ENCODE assay signal across 22 cellular contexts in the genomic region with DNA sequence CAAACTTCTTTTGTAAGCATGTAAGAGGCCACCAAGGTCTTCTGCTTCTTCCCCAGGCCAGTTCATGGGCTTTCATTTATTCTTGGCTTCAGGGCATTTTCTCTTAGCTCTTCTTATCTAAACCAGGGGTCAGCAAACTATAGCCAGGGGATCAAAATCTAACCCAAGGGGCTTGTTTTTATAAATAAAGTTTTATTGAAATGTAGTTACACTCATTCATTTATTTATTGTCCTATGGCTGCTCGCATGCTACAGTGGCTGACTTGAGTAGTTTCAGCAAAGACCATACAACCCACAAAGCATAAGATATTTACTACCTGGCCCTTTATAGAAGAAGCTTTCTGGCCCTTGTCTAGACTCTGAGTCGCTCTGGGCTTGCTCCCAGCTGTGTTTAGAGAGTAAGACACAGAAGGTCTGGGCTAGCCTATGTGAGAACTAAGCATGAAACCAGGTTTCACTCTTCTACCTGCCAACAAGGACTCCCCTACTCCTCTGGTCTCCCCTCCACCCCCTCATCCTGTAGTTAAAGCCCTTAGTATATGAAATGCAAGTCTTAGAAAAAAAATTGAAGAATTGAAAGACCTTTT. TPM values are rescaled to one million over a fixed set of nuclear protein-coding genes. Genes with fewer than 3 reads are reported as not detected.
A peak's percentile ranks its signal among the peaks of the same experiment; 100 is the strongest.
DNase-seq lines count a peak whose midpoint lies in the region; ATAC-seq and TF ChIP-seq lines count a peak whose summit lies in the region.
"Had no signal": no experiment of that assay in that cellular context is flagged by ENCODE, and none has a peak within 500 bp of the region (broad histone marks: within the 10 kb centered on the region; RNA-seq: fewer than 3 reads in every experiment).

No MANE protein-coding gene starts in this region.

- no peaks in the 10 kb centered on the region for H3K36me3 Mint-ChIP-seq in type B pancreatic cell

- H3K27me3 ChIP-seq in uterus, result no peaks in the 10 kb centered on the region
- no peaks in the 10 kb centered on the region for H3K27me3 ChIP-seq in adrenal gland
- H3K27me3 ChIP-seq: vagina had no signal

- H3K4me3 ChIP-seq in uterus (no peak overlapping the region), adrenal gland (no peak overlapping the region)
- H3K4me3 ChIP-seq: psoas muscle, SK-N-MC, vagina had no signal

- H3K27ac Mint-ChIP-seq in type B pancreatic cell, result no peak overlapping the region
- H3K27ac Mint-ChIP-seq: dendritic cell treated with granulocyte-macrophage colony-stimulating factor and Interleukin-4, amounts not matched to agents 40 ng/mL and 50 ng/mL, for 4 days; nephron progenitor cell had no signal

- TF ChIP-seq POLR2A in uterus (IDR thresholded peaks at IDR 0.05) (no peak), adrenal gland (IDR thresholded peaks at IDR 0.05) (no peak)

- no peaks in the 10 kb centered on the region for H3K36me3 ChIP-seq in uterus
- no peaks in the 10 kb centered on the region for H3K36me3 ChIP-seq in adrenal gland (replicated peaks in 1 of 2)
- H3K36me3 ChIP-seq: vagina had no signal

- intact Hi-C loops in uterus (cut with DNase I; ENCODE audit: low total_unique reads), result no loop called here
- intact Hi-C loops in adrenal gland (cut with DNase I), result no loop called here

- H3K4me3 Mint-ChIP-seq in type B pancreatic cell, result no peak overlapping the region
- H3K4me3 Mint-ChIP-seq: dendritic cell treated with granulocyte-macrophage colony-stimulating factor and Interleukin-4, amounts not matched to agents 40 ng/mL and 50 ng/mL, for 4 days; nephron progenitor cell had no signal

- H3K9me3 ChIP-seq in uterus, result no peaks in the 10 kb centered on the region
- H3K9me3 ChIP-seq in adrenal gland (replicated peaks in 1 of 3), result no peaks in the 10 kb centered on the region
- H3K9me3 ChIP-seq: Caco-2, psoas muscle, vagina had no signal

- H3K4me1 Mint-ChIP-seq in type B pancreatic cell (ENCODE audit: unreplicated experiment), result peaks cover 5% of the 10 kb centered on the region

- WGBS in adrenal gland, 4 donors, result 52 to 88% (median 72%) methylated on average over 2 of the region's 2 CpGs

- no peak for DNase-seq in uterus
- no peak for DNase-seq in NCI-H524 treated with DMSO at 0.1 percent for 48 hours (lab: John Stamatoyannopoulos, UW)
- no peak for DNase-seq in adrenal gland
- no peak for DNase-seq in type B pancreatic cell (ENCODE audit: extremely low spot score, unreplicated experiment)
- DNase-seq: Caco-2; foreskin melanocyte; NCI-H1436 treated with DMSO at 0.1 percent for 48 hours; nephron progenitor cell; psoas muscle; small intestine; stimulated activated CD4-positive, alpha-beta T cell treated with anti-CD3 and anti-CD28 coated beads, Interleukin-4, amount 100 ng/mL, for 1 hour had no signal

- H3K27me3 Mint-ChIP-seq in type B pancreatic cell, result peaks cover 17% of the 10 kb centered on the region
- H3K27me3 Mint-ChIP-seq: dendritic cell treated with granulocyte-macrophage colony-stimulating factor and Interleukin-4, amounts not matched to agents 40 ng/mL and 50 ng/mL, for 4 days had no signal

- H3K27ac ChIP-seq in uterus (no peak overlapping the region), adrenal gland (no peak overlapping the region)
- H3K27ac ChIP-seq: psoas muscle, SK-N-MC, vagina had no signal

- ATAC-seq in GM19351 (IDR thresholded peaks at IDR 0.05; ENCODE audit: unreplicated experiment) (peak; percentile 26), HG02642 (IDR thresholded peaks at IDR 0.05; ENCODE audit: poor library complexity, unreplicated experiment) (peak; percentile 37), HG03280 (IDR thresholded peaks at IDR 0.05; ENCODE audit: unreplicated experiment) (peak; percentile 61)
- ATAC-seq: activated CD4-positive, CD25-positive, alpha-beta regulatory T cell treated with anti-CD3 and anti-CD28 coated beads, Interleukin-2, amount 50 U/mL, for 24 hours; psoas muscle had no signal

- no peaks in the 10 kb centered on the region for H3K4me1 ChIP-seq in uterus
- no peaks in the 10 kb centered on the region for H3K4me1 ChIP-seq in adrenal gland (replicated peaks in 1 of 2)
- H3K4me1 ChIP-seq: Caco-2, vagina had no signal

- no peak for TF ChIP-seq CTCF in uterus (IDR thresholded peaks at IDR 0.05)
- no peak for TF ChIP-seq CTCF in adrenal gland (IDR thresholded peaks at IDR 0.05)
- no peak for TF ChIP-seq CTCF in type B pancreatic cell (conservative IDR thresholded peaks at IDR 0.05)

- no peaks in the 10 kb centered on the region for H3K9me3 Mint-ChIP-seq in type B pancreatic cell
- H3K9me3 Mint-ChIP-seq: dendritic cell treated with granulocyte-macrophage colony-stimulating factor and Interleukin-4, amounts not matched to agents 40 ng/mL and 50 ng/mL, for 4 days; nephron progenitor cell had no signal

RNA-seq across cellular contexts. Expression of a gene that starts 43.2 kb away (rescaled TPM):
- total RNA-seq in uterus (under 1 TPM in 1 of 4 donors, not detected in 3; 0.83 TPM), adrenal gland (not detected), type B pancreatic cell (ENCODE audit: low replicate concordance) (0.75 TPM in 1 of 2 replicates, not detected in the other)
- polyA plus RNA-seq in adrenal gland, result not detected
- total RNA-seq: bronchial epithelial cell, Caco-2, HT1080, mesenteric fat pad, psoas muscle, subcutaneous adipose tissue, vagina had no signal
- polyA plus RNA-seq: psoas muscle, small intestine had no signal
